In the genomic region with DNA sequence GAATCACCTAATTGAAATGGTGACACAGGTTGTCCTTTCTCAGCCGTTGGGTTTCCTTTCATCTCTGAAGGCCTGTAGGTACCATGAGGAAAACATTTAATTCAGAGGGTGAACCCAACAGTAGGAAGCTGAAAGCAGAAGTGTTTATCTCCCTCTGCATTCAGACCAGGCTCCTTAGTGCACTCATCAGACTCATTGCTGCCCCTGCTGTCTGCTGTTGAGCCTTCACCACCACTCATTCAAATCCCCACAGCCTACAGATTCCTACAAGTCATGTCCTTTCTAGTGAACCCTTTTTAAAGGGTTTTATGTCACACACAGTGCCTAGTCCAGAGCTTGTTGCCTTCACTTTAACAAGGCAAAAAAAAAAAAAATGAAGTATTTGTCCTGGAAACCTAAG, we compare ENCODE assay signal across 9 cellular contexts. TPM values are rescaled to one million over a fixed set of nuclear protein-coding genes. Genes with fewer than 3 reads are reported as not detected.
A peak's percentile ranks its signal among the peaks of the same experiment; 100 is the strongest.
DNase-seq lines count a peak whose midpoint lies in the region; ATAC-seq and TF ChIP-seq lines count a peak whose summit lies in the region.
"Had no signal": no experiment of that assay in that cellular context is flagged by ENCODE, and none has a peak within 500 bp of the region (broad histone marks: within the 10 kb centered on the region; RNA-seq: fewer than 3 reads in every experiment).

No MANE protein-coding gene starts in this region.

- TF ChIP-seq CTCF in AG04449 (IDR thresholded peaks at IDR 0.05; ENCODE audit: insufficient read depth, low read length, missing control alignments): peak; percentile 61
- peak; percentile 54 for TF ChIP-seq CTCF in GM10266 (IDR thresholded peaks at IDR 0.05; ENCODE audit: control insufficient read depth, insufficient read depth, low read depth, missing control alignments)
- TF ChIP-seq CTCF in HCT116 (IDR thresholded peaks at IDR 0.05 in 2 of 3, conservative IDR thresholded peaks at IDR 0.05 in 1 of 3; ENCODE audit: borderline replicate concordance in 1 of 3, insufficient read depth in 1 of 3, low read depth in 2 of 3, low read length in 2 of 3): peak in 2 of 3 experiments; percentile 52 to 59; a peak in 4 of 6 replicates
- TF ChIP-seq CTCF in LNCaP clone FGC (IDR thresholded peaks at IDR 0.05; ENCODE audit: control insufficient read depth, extremely low read depth, insufficient read depth): peak; percentile 42; the same call in 1 of the 2 replicates
- peak in 1 of 4 experiments; percentile 12 for TF ChIP-seq CTCF in prostate gland (IDR thresholded peaks at IDR 0.05)

- peaks cover 6% of the 10 kb centered on the region for H3K36me3 Mint-ChIP-seq in activated CD8-positive, alpha-beta T cell treated with anti-CD3 and anti-CD28 coated beads, Interleukin-2, amount 10 ng/mL, durations not matched to agents 7 days and 5 days (ENCODE audit: low read depth)
- H3K36me3 Mint-ChIP-seq in immature natural killer cell: peaks cover 3 to 37% (median 21%) of the 10 kb centered on the region in 3 donors

- WGBS in prostate gland: 14% methylated on average over 1 of the region's 1 CpG

- H3K27ac ChIP-seq in HCT116 (ENCODE audit: low read depth, low read length) (no peak overlapping the region), prostate gland (no peak overlapping the region)

- intact Hi-C loops in HCT116 (cut with micrococcal nuclease): no loop called here
- intact Hi-C loops in prostate gland (cut with DNase I): no loop called here

- H3K4me2 ChIP-seq in HCT116 (ENCODE audit: low read length): no peak overlapping the region

- POLR2A ChIA-PET in AG04449 (lab: Yijun Ruan, JAX) (interaction anchor here (1.1 kb wide), 1 partner anchor 24 kb away, joined by 4 read pairs; no protein-coding TSS in a partner anchor), HCT116 (lab: Charles Lee) (no interaction called here)
- POLR2A ChIA-PET in activated CD8-positive, alpha-beta T cell treated with anti-CD3 and anti-CD28 coated beads, Interleukin-2, amount 10 ng/mL, durations not matched to agents 7 days and 5 days (lab: Charles Lee): no interaction called here

- CTCF ChIA-PET in AG04449 (lab: Yijun Ruan, JAX) (interaction anchor here (0.9 to 2.3 kb wide), 14 partner anchors 11 to 227 kb away, joined by 3 to 14 read pairs (median 4); partner anchors contain the start of gene CX3CR1), HCT116 (lab: Charles Lee) (interaction anchor here (1.2 kb wide), 1 partner anchor 65 kb away, joined by 3 read pairs; no protein-coding TSS in a partner anchor)
- CTCF ChIA-PET in activated CD8-positive, alpha-beta T cell treated with anti-CD3 and anti-CD28 coated beads, Interleukin-2, amount 10 ng/mL, durations not matched to agents 7 days and 5 days (lab: Charles Lee): interaction anchor here (0.9 to 1.5 kb wide), 4 partner anchors 17 to 343 kb away, joined by 3 to 6 read pairs (median 4); no protein-coding TSS in a partner anchor

- no peak for DNase-seq in AG04449 (ENCODE audit: low read depth, low spot score)
- DNase-seq in GM10266 (ENCODE audit: extremely low spot score): peak; percentile 61
- DNase-seq in HCT116 (ENCODE audit: low read depth, low spot score): peak; percentile 12
- no peak for DNase-seq in LNCaP clone FGC (ENCODE audit: low read depth)
- DNase-seq in activated CD8-positive, alpha-beta T cell treated with anti-CD3 and anti-CD28 coated beads, Interleukin-2, amount 10 ng/mL, durations not matched to agents 7 days and 5 days: peak; percentile 33
- DNase-seq in kidney tubule cell (ENCODE audit: low spot score): peak; percentile 59
- DNase-seq in prostate gland (ENCODE audit: low spot score): no peak
- no peak for DNase-seq in immature natural killer cell

- H3K27me3 ChIP-seq in HCT116 (ENCODE audit: insufficient read depth, low read length): no peaks in the 10 kb centered on the region
- no peaks in the 10 kb centered on the region for H3K27me3 ChIP-seq in prostate gland (replicated peaks; ENCODE audit: insufficient read depth)

- H3K79me2 ChIP-seq in HCT116 (ENCODE audit: insufficient read depth, low read length): peaks cover 4% of the 10 kb centered on the region

- H3K27ac Mint-ChIP-seq in activated CD8-positive, alpha-beta T cell treated with anti-CD3 and anti-CD28 coated beads, Interleukin-2, amount 10 ng/mL, durations not matched to agents 7 days and 5 days: no peak overlapping the region
- H3K27ac Mint-ChIP-seq in immature natural killer cell: peak overlapping the region in 2 of 6 donors; percentile 0 to 1

- peak; percentile 99 for ATAC-seq in HCT116
- peak; percentile 83 for ATAC-seq in activated CD8-positive, alpha-beta T cell treated with anti-CD3 and anti-CD28 coated beads, Interleukin-2, amount 10 ng/mL, durations not matched to agents 7 days and 5 days

- no peaks in the 10 kb centered on the region for H4K20me1 ChIP-seq in HCT116 (ENCODE audit: insufficient read depth)

- H3K4me1 ChIP-seq in HCT116 (ENCODE audit: control insufficient read depth in 1 of 2, insufficient read depth in 2 of 2, low read length in 2 of 2): no peaks in the 10 kb centered on the region
- no peaks in the 10 kb centered on the region for H3K4me1 ChIP-seq in prostate gland (replicated peaks)

- no peak for TF ChIP-seq POLR2A in HCT116 (IDR thresholded peaks at IDR 0.05; ENCODE audit: borderline replicate concordance, extremely low read depth, insufficient read depth, insufficient read length)
- TF ChIP-seq POLR2A in prostate gland (IDR thresholded peaks at IDR 0.05): no peak

- no peak overlapping the region for H3K4me3 Mint-ChIP-seq in activated CD8-positive, alpha-beta T cell treated with anti-CD3 and anti-CD28 coated beads, Interleukin-2, amount 10 ng/mL, durations not matched to agents 7 days and 5 days
- no peak overlapping the region for H3K4me3 Mint-ChIP-seq in immature natural killer cell

- H3K4me1 Mint-ChIP-seq in activated CD8-positive, alpha-beta T cell treated with anti-CD3 and anti-CD28 coated beads, Interleukin-2, amount 10 ng/mL, durations not matched to agents 7 days and 5 days (ENCODE audit: low read depth): peaks cover 5% of the 10 kb centered on the region
- H3K4me1 Mint-ChIP-seq in immature natural killer cell: peaks cover 15 to 27% of the 10 kb centered on the region in 2 donors

- peaks cover 2% of the 10 kb centered on the region for H3K9me3 Mint-ChIP-seq in activated CD8-positive, alpha-beta T cell treated with anti-CD3 and anti-CD28 coated beads, Interleukin-2, amount 10 ng/mL, durations not matched to agents 7 days and 5 days (ENCODE audit: insufficient read depth)
- no peaks in the 10 kb centered on the region for H3K9me3 Mint-ChIP-seq in immature natural killer cell

- BruUV-seq in HCT116 (replicated peaks; lab: Mats Ljungman, UMichigan): no TSS peak

- RAD21 ChIA-PET in HCT116 (lab: Charles Lee; ENCODE audit: low non-redundant PET in 1 of 2, low total read pairs in 2 of 2, uncharacterized antibody in 2 of 2, unreplicated experiment in 2 of 2): no interaction called here

- H3K9ac ChIP-seq in HCT116 (ENCODE audit: low read length): no peak overlapping the region

- H3K9me3 ChIP-seq in HCT116 (ENCODE audit: control insufficient read depth in 1 of 2, insufficient read depth in 1 of 2, low read depth in 1 of 2, low read length in 2 of 2) (no peaks in the 10 kb centered on the region), prostate gland (no peaks in the 10 kb centered on the region)

- no peak overlapping the region for H3K4me3 ChIP-seq in AG04449 (ENCODE audit: low read depth, low read length)
- no peak overlapping the region for H3K4me3 ChIP-seq in HCT116 (replicated peaks in 1 of 2; ENCODE audit: low read depth in 1 of 2, low read length in 2 of 2)
- H3K4me3 ChIP-seq in LNCaP clone FGC (ENCODE audit: low read depth, low read length): no peak overlapping the region
- no peak overlapping the region for H3K4me3 ChIP-seq in prostate gland

- no peaks in the 10 kb centered on the region for H3K27me3 Mint-ChIP-seq in activated CD8-positive, alpha-beta T cell treated with anti-CD3 and anti-CD28 coated beads, Interleukin-2, amount 10 ng/mL, durations not matched to agents 7 days and 5 days (ENCODE audit: low read depth)
- no peaks in the 10 kb centered on the region for H3K27me3 Mint-ChIP-seq in immature natural killer cell (ENCODE audit: low read depth in 3 of 3)

- H2AFZ ChIP-seq in HCT116 (ENCODE audit: low read depth, low read length, poor library complexity, severe bottlenecking): no peak overlapping the region

- TF ChIP-seq RAD21 in HCT116 (IDR thresholded peaks at IDR 0.05; ENCODE audit: low read depth): no peak

- H3K9me2 ChIP-seq in HCT116 (ENCODE audit: insufficient read depth): no peaks in the 10 kb centered on the region

- H3K36me3 ChIP-seq in HCT116 (ENCODE audit: control insufficient read depth in 1 of 2, insufficient read depth in 2 of 2, low read length in 2 of 2) (peaks cover 0 to 7% of the 10 kb centered on the region in 2 experiments; a peak in 1 of 4 replicates), prostate gland (no peaks in the 10 kb centered on the region)

TF ChIP-seq in HCT116, 20 proteins besides CTCF, POLR2A, EP300 and RAD21 (continues in another document):
- TF ChIP-seq EZH2 (IDR thresholded peaks at IDR 0.05): no peak
- TF ChIP-seq ZFX (IDR thresholded peaks at IDR 0.05): no peak
- TF ChIP-seq ELF1 (IDR thresholded peaks at IDR 0.05; ENCODE audit: borderline replicate concordance, low read depth): no peak
- no peak for TF ChIP-seq TCF7L2 (IDR thresholded peaks at IDR 0.05; ENCODE audit: borderline replicate concordance, extremely low read depth, insufficient read depth, insufficient read length)
- TF ChIP-seq POLR2AphosphoS5 (IDR thresholded peaks at IDR 0.05; ENCODE audit: low read depth, low read length): no peak
- TF ChIP-seq SRF (IDR thresholded peaks at IDR 0.05; ENCODE audit: low read depth): no peak

RNA-seq across cellular contexts. Expression of gene WDR48, which starts 13.4 kb away (rescaled TPM):
- total RNA-seq in HCT116 (2021; ENCODE audit: unreplicated experiment): 35.6 TPM
- 12.6 and 14.5 TPM in 2 replicates for polyA plus RNA-seq in HCT116 (2012)
- total RNA-seq in activated CD8-positive, alpha-beta T cell treated with anti-CD3 and anti-CD28 coated beads, Interleukin-2, amount 10 ng/mL, durations not matched to agents 7 days and 5 days: 10 to 100 TPM; 19.7 to 22.5 TPM
- total RNA-seq in prostate gland: 10 to 100 TPM; 22.5 to 46.7 TPM
- polyA plus RNA-seq in immature natural killer cell: 10 to 100 TPM; 28.0 to 41.7 (median 31.2) TPM

RNA-seq across cellular contexts. Expression of gene SCN11A, which starts 13.5 kb away (rescaled TPM):
- total RNA-seq in HCT116 (2021; ENCODE audit: unreplicated experiment) (0.05 TPM), prostate gland (1 to 10 TPM in 1 of 2 donors, under 1 TPM in 1; 0.09 to 1.7 TPM)
- polyA plus RNA-seq in HCT116 (2012): not detected in 2 replicates
- total RNA-seq in activated CD8-positive, alpha-beta T cell treated with anti-CD3 and anti-CD28 coated beads, Interleukin-2, amount 10 ng/mL, durations not matched to agents 7 days and 5 days: not detected
- not detected for polyA plus RNA-seq in immature natural killer cell
- total RNA-seq: NCI-H460 had no signal

RNA-seq across cellular contexts. Expression of gene GORASP1, which starts 42.2 kb away (rescaled TPM):
- total RNA-seq in HCT116 (2021; ENCODE audit: unreplicated experiment) (38.8 TPM), prostate gland (100 to 1,000 TPM in 1 of 2 donors, 10 to 100 TPM in 1; 76.5 to 104 TPM)
- 29.6 and 34.1 TPM in 2 replicates for polyA plus RNA-seq in HCT116 (2012)
- 10 to 100 TPM; 10.8 to 11.0 TPM for total RNA-seq in activated CD8-positive, alpha-beta T cell treated with anti-CD3 and anti-CD28 coated beads, Interleukin-2, amount 10 ng/mL, durations not matched to agents 7 days and 5 days
- polyA plus RNA-seq in immature natural killer cell: 1 to 10 TPM; 5.3 to 7.8 (median 5.4) TPM

RNA-seq across cellular contexts. Expression of gene TTC21A, which starts 42.3 kb away (rescaled TPM):
- total RNA-seq in HCT116 (2021; ENCODE audit: unreplicated experiment) (5.6 TPM), prostate gland (10 to 100 TPM in 1 of 2 donors, 1 to 10 TPM in 1; 9.0 to 23.2 TPM)
- 2.1 TPM in 2 replicates for polyA plus RNA-seq in HCT116 (2012)
- total RNA-seq in activated CD8-positive, alpha-beta T cell treated with anti-CD3 and anti-CD28 coated beads, Interleukin-2, amount 10 ng/mL, durations not matched to agents 7 days and 5 days: 1 to 10 TPM in 1 of 2 experiments, under 1 TPM in 1; 0.97 to 1.2 TPM
- under 1 TPM in 2 of 3 donors, not detected in 1; 0.39 to 0.45 TPM for polyA plus RNA-seq in immature natural killer cell

Comparison
In these comparisons a context has a peak if more than half of its experiments do, and no peak if none do; other contexts are left out.
1. DNase-seq: peak in GM10266 (single experiment), HCT116 (single experiment), activated CD8-positive, alpha-beta T cell treated with anti-CD3 and anti-CD28 coated beads, Interleukin-2, amount 10 ng/mL, durations not matched to agents 7 days and 5 days (single experiment) and kidney tubule cell (single experiment); none in AG04449 (single experiment), LNCaP clone FGC (single experiment), prostate gland (single experiment) and immature natural killer cell (0 of 3).